Comparison of ENCODE assay signal across 37 cellular contexts in genomic region chr14:99637624-99638023, GRCh38. TPM values are rescaled to one million over a fixed set of nuclear protein-coding genes. Genes with fewer than 3 reads are reported as not detected.
"Had no signal": no experiment of that assay in that cellular context is flagged by ENCODE, and none has a peak within 500 bp of the region (broad histone marks: within the 10 kb centered on the region; RNA-seq: fewer than 3 reads in every experiment).

No MANE protein-coding gene starts in this region.

- H3K27me3 Mint-ChIP-seq: activated naive CD8-positive, alpha-beta T cell treated with anti-CD3 and anti-CD28 coated beads for 36 hours had no signal

- H3K36me3 Mint-ChIP-seq: activated CD4-positive, alpha-beta memory T cell treated with anti-CD3 and anti-CD28 coated beads for 36 hours; activated CD8-positive, alpha-beta memory T cell treated with anti-CD3 and anti-CD28 coated beads, Interleukin-2, amount 10 ng/mL, durations not matched to agents 7 days and 5 days; activated naive CD4-positive, alpha-beta T cell treated with anti-CD3 and anti-CD28 coated beads, Interleukin-2, amount 50 U/mL, for 24 hours; activated naive CD8-positive, alpha-beta T cell treated with anti-CD3 and anti-CD28 coated beads for 36 hours had no signal

- H3K27me3 ChIP-seq: adrenal gland, body of pancreas, esophagus muscularis mucosa, gastrocnemius medialis had no signal

- H3K9me3 ChIP-seq: adrenal gland, body of pancreas, esophagus muscularis mucosa, gastrocnemius medialis had no signal

- H3K4me1 Mint-ChIP-seq: activated CD8-positive, alpha-beta memory T cell treated with anti-CD3 and anti-CD28 coated beads, Interleukin-2, amount 10 ng/mL, durations not matched to agents 7 days and 5 days; activated naive CD4-positive, alpha-beta T cell treated with anti-CD3 and anti-CD28 coated beads, Interleukin-2, amount 50 U/mL, for 24 hours; activated naive CD8-positive, alpha-beta T cell treated with anti-CD3 and anti-CD28 coated beads for 36 hours; activated naive CD8-positive, alpha-beta T cell treated with anti-CD3 and anti-CD28 coated beads, Interleukin-2, amount 50 U/mL, for 24 hours had no signal

- H3K4me1 ChIP-seq: adrenal gland, body of pancreas, esophagus muscularis mucosa, foreskin keratinocyte, gastrocnemius medialis had no signal

- H3K4me3 Mint-ChIP-seq: activated B cell treated with CpG ODN at 0.5 μM for 24 hours; activated CD4-positive, alpha-beta memory T cell treated with anti-CD3 and anti-CD28 coated beads for 36 hours; activated CD8-positive, alpha-beta memory T cell treated with anti-CD3 and anti-CD28 coated beads, Interleukin-2, amount 10 ng/mL, durations not matched to agents 7 days and 5 days; activated CD8-positive, alpha-beta T cell treated with anti-CD3 and anti-CD28 coated beads, Interleukin-2, amount 10 ng/mL, durations not matched to agents 7 days and 5 days; activated naive CD4-positive, alpha-beta T cell treated with anti-CD3 and anti-CD28 coated beads for 36 hours; activated naive CD4-positive, alpha-beta T cell treated with anti-CD3 and anti-CD28 coated beads, Interleukin-2, amount 50 U/mL, for 24 hours; activated naive CD8-positive, alpha-beta T cell treated with anti-CD3 and anti-CD28 coated beads for 36 hours; activated naive CD8-positive, alpha-beta T cell treated with anti-CD3 and anti-CD28 coated beads, Interleukin-2, amount 50 U/mL, for 24 hours; activated T-helper 1 cell treated with anti-CD3 and anti-CD28 coated beads, Interleukin-12 subunit alpha, Interleukin-12 subunit beta, Interleukin-2, Interleukin-4 antibody, amounts not matched to agents 30 ng/mL and 10 ng/mL and 1 ng/mL, durations not matched to agents 14 hours and 24 hours and 36 hours; effector memory CD8-positive, alpha-beta T cell; T-helper 17 cell; T-helper 2 cell treated with Interferon-gamma antibody and Interleukin-4, amounts not matched to agents 5 μg/mL and 100 μg/mL, for 36 hours had no signal

- H3K27ac Mint-ChIP-seq: activated B cell treated with CpG ODN at 0.5 μM for 24 hours; activated CD4-positive, alpha-beta memory T cell treated with anti-CD3 and anti-CD28 coated beads for 36 hours; activated CD8-positive, alpha-beta memory T cell treated with anti-CD3 and anti-CD28 coated beads, Interleukin-2, amount 10 ng/mL, durations not matched to agents 7 days and 5 days; activated CD8-positive, alpha-beta T cell treated with anti-CD3 and anti-CD28 coated beads, Interleukin-2, amount 10 ng/mL, durations not matched to agents 7 days and 5 days; activated naive CD4-positive, alpha-beta T cell treated with anti-CD3 and anti-CD28 coated beads for 36 hours; activated naive CD4-positive, alpha-beta T cell treated with anti-CD3 and anti-CD28 coated beads, Interleukin-2, amount 50 U/mL, for 24 hours; activated naive CD8-positive, alpha-beta T cell treated with anti-CD3 and anti-CD28 coated beads for 36 hours; activated naive CD8-positive, alpha-beta T cell treated with anti-CD3 and anti-CD28 coated beads, Interleukin-2, amount 50 U/mL, for 24 hours; activated T-helper 1 cell treated with anti-CD3 and anti-CD28 coated beads, Interleukin-12 subunit alpha, Interleukin-12 subunit beta, Interleukin-2, Interleukin-4 antibody, amounts not matched to agents 30 ng/mL and 10 ng/mL and 1 ng/mL, durations not matched to agents 14 hours and 24 hours and 36 hours; activated T-helper 2 cell treated with anti-CD3 and anti-CD28 coated beads, Interferon-gamma antibody, Interleukin-2, Interleukin-4, amounts not matched to agents 10 μg/mL and 5 μg/mL and 100 μg/mL, durations not matched to agents 14 hours and 24 hours and 36 hours; effector memory CD8-positive, alpha-beta T cell; T-helper 17 cell; T-helper 2 cell treated with Interferon-gamma antibody and Interleukin-4, amounts not matched to agents 5 μg/mL and 100 μg/mL, for 36 hours had no signal

- ATAC-seq: activated CD4-positive, CD25-positive, alpha-beta regulatory T cell treated with anti-CD3 and anti-CD28 coated beads, Interleukin-2, amount 50 U/mL, for 24 hours; activated CD8-positive, alpha-beta memory T cell treated with anti-CD3 and anti-CD28 coated beads, Interleukin-2, amount 10 ng/mL, durations not matched to agents 7 days and 5 days; activated CD8-positive, alpha-beta T cell treated with anti-CD3 and anti-CD28 coated beads, Interleukin-2, amount 10 ng/mL, durations not matched to agents 7 days and 5 days; body of pancreas; effector memory CD8-positive, alpha-beta T cell; foreskin keratinocyte; gastrocnemius medialis; T-helper 17 cell had no signal

- H3K9me3 Mint-ChIP-seq: activated B cell treated with CpG ODN at 0.5 μM for 24 hours; activated CD4-positive, alpha-beta memory T cell treated with anti-CD3 and anti-CD28 coated beads for 36 hours; activated naive CD4-positive, alpha-beta T cell treated with anti-CD3 and anti-CD28 coated beads for 36 hours; activated naive CD4-positive, alpha-beta T cell treated with anti-CD3 and anti-CD28 coated beads, Interleukin-2, amount 50 U/mL, for 24 hours; activated naive CD8-positive, alpha-beta T cell treated with anti-CD3 and anti-CD28 coated beads for 36 hours; activated naive CD8-positive, alpha-beta T cell treated with anti-CD3 and anti-CD28 coated beads, Interleukin-2, amount 50 U/mL, for 24 hours; activated T-helper 1 cell treated with anti-CD3 and anti-CD28 coated beads, Interleukin-12 subunit alpha, Interleukin-12 subunit beta, Interleukin-2, Interleukin-4 antibody, amounts not matched to agents 30 ng/mL and 10 ng/mL and 1 ng/mL, durations not matched to agents 14 hours and 24 hours and 36 hours; activated T-helper 2 cell treated with anti-CD3 and anti-CD28 coated beads, Interferon-gamma antibody, Interleukin-2, Interleukin-4, amounts not matched to agents 10 μg/mL and 5 μg/mL and 100 μg/mL, durations not matched to agents 14 hours and 24 hours and 36 hours; effector memory CD8-positive, alpha-beta T cell; T-helper 2 cell treated with Interferon-gamma antibody and Interleukin-4, amounts not matched to agents 5 μg/mL and 100 μg/mL, for 36 hours had no signal

- FAIRE-seq: colon had no signal

- H3K4me3 ChIP-seq: adrenal gland, body of pancreas, esophagus muscularis mucosa, gastrocnemius medialis had no signal

- H3K36me3 ChIP-seq: adrenal gland, esophagus muscularis mucosa, gastrocnemius medialis, WERI-Rb-1 had no signal

- DNase-seq: activated B cell treated with CpG ODN at 0.5 μM for 24 hours; activated CD4-positive, alpha-beta memory T cell treated with anti-CD3 and anti-CD28 coated beads for 36 hours; activated CD4-positive, alpha-beta T cell treated with anti-CD3 and anti-CD28 coated beads for 48 hours; activated CD4-positive, alpha-beta T cell treated with anti-CD3 and anti-CD28 coated beads, Interleukin-2, amount 50 U/mL, for 1 hour; activated CD8-positive, alpha-beta memory T cell treated with anti-CD3 and anti-CD28 coated beads, Interleukin-2, amount 10 ng/mL, durations not matched to agents 7 days and 5 days; activated CD8-positive, alpha-beta memory T cell treated with anti-CD3 and anti-CD28 coated beads, Interleukin-2, amount 50 U/mL, for 4 hours; activated CD8-positive, alpha-beta T cell treated with anti-CD3 and anti-CD28 coated beads, Interleukin-2, amount 10 ng/mL, durations not matched to agents 7 days and 5 days; activated effector memory CD4-positive, alpha-beta T cell treated with anti-CD3 and anti-CD28 coated beads, Interleukin-2, amount 50 U/mL, for 16 hours; activated naive CD4-positive, alpha-beta T cell treated with anti-CD3 and anti-CD28 coated beads for 36 hours; activated naive CD8-positive, alpha-beta T cell treated with anti-CD3 and anti-CD28 coated beads for 36 hours; activated naive CD8-positive, alpha-beta T cell treated with anti-CD3 and anti-CD28 coated beads, Interleukin-2, amount 50 U/mL, for 24 hours; activated T-cell treated with anti-CD3 and anti-CD28 coated beads, Interleukin-2, amount 50 U/mL, for 1 hour; activated T-cell treated with anti-CD3 and anti-CD28 coated beads, Interleukin-2, amount 50 U/mL, for 48 hours; adrenal gland; amygdala; aorta; body of pancreas; caudate nucleus; cortex of kidney; dermis blood vessel endothelial cell; effector CD4-positive, alpha-beta T cell; effector memory CD8-positive, alpha-beta T cell; erythroblast; foreskin keratinocyte; gastrocnemius medialis; T-helper 1 cell; T-helper 17 cell; T1000; WERI-Rb-1 had no signal

- H3K27ac ChIP-seq: adrenal gland, body of pancreas, esophagus muscularis mucosa, foreskin keratinocyte, gastrocnemius medialis, WERI-Rb-1 had no signal

RNA-seq across cellular contexts. Expression of gene HHIPL1, which starts 7.3 kb away (rescaled TPM):
- total RNA-seq: activated B cell treated with CpG ODN at 0.5 μM for 24 hours; activated CD8-positive, alpha-beta memory T cell treated with anti-CD3 and anti-CD28 coated beads for 36 hours; activated CD8-positive, alpha-beta T cell treated with anti-CD3 and anti-CD28 coated beads, Interleukin-2, amount 10 ng/mL, durations not matched to agents 7 days and 5 days; activated T-helper 1 cell treated with anti-CD3 and anti-CD28 coated beads, Interleukin-12 subunit alpha, Interleukin-12 subunit beta, Interleukin-2, Interleukin-4 antibody, amounts not matched to agents 30 ng/mL and 10 ng/mL and 1 ng/mL, durations not matched to agents 14 hours and 24 hours and 36 hours; activated T-helper 2 cell treated with anti-CD3 and anti-CD28 coated beads, Interferon-gamma antibody, Interleukin-2, Interleukin-4, amounts not matched to agents 10 μg/mL and 5 μg/mL and 100 μg/mL, durations not matched to agents 14 hours and 24 hours and 36 hours had no signal

RNA-seq across cellular contexts. Expression of gene CYP46A1, which starts 46.5 kb away (rescaled TPM):
- total RNA-seq: activated B cell treated with CpG ODN at 0.5 μM for 24 hours; activated CD8-positive, alpha-beta T cell treated with anti-CD3 and anti-CD28 coated beads, Interleukin-2, amount 10 ng/mL, durations not matched to agents 7 days and 5 days; activated T-helper 1 cell treated with anti-CD3 and anti-CD28 coated beads, Interleukin-12 subunit alpha, Interleukin-12 subunit beta, Interleukin-2, Interleukin-4 antibody, amounts not matched to agents 30 ng/mL and 10 ng/mL and 1 ng/mL, durations not matched to agents 14 hours and 24 hours and 36 hours; activated T-helper 2 cell treated with anti-CD3 and anti-CD28 coated beads, Interferon-gamma antibody, Interleukin-2, Interleukin-4, amounts not matched to agents 10 μg/mL and 5 μg/mL and 100 μg/mL, durations not matched to agents 14 hours and 24 hours and 36 hours had no signal
